ENCODE assay signal across 8 cellular contexts in the genomic region with DNA sequence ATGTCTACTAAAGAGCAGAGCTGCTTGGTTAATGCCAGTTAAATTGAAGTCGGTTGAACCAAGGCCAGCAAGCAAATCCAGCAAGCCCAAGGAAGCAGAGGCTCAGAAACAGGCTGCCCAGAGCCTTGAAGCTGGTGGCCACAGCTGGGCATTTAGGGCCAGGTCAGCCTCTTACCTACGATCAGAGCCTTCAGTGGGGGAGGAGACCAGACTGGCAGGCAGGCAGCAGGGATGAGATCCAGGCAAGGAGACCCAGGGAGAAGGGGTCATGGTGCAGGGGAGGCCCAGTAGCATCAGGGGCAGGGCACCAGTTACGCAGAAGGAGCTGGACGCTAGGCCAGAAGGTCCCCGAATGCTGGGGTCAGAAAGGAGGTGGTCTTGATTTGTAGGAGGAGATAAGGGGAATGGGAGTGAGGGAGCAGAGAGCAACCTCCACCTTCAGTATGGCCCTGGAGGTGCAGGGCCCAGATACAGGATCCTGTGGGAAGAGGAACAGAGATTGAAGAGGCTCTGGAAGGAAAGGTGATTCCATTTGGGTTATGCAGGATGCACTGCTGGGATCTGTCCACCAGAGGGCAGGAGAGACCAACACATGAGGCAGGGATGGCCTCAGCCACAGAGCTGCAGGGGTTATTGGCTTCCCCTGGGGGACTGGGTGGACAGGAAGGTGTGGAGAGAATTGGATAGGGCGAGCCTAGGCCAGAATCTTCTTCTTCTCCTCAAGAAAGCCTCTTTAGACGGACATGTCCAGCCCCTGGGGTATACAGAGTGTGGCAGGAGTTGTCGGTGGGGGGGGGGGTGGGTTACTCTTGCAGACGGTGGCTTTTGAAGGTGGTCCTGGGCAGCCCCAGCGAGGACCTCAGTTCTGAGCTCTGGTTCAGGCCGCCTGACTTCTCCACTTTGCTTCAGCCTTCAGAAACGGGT.
DNase-seq lines count a peak whose midpoint lies in the region; ATAC-seq and TF ChIP-seq lines count a peak whose summit lies in the region.

No MANE protein-coding gene starts in this region.

- no peak overlapping the region for H3K4me3 ChIP-seq in brain microvascular endothelial cell (ENCODE audit: low read depth, low read length)

- no peak overlapping the region for H3K4me3 Mint-ChIP-seq in immature natural killer cell

- DNase-seq in C1 segment of cervical spinal cord (lab: John Stamatoyannopoulos, UW) (peak in 11 of 14 donors; percentile 3 to 51 (median 13)), NCI-H146 (lab: John Stamatoyannopoulos, UW) (peak; percentile 53), UCSD-AML1 (lab: John Stamatoyannopoulos, UW; ENCODE audit: unreplicated experiment) (peak; percentile 23), brain microvascular endothelial cell (peak; percentile 51), immature natural killer cell (peak; percentile 21 to 39 (median 29))
- DNase-seq in stimulated activated CD4-positive, alpha-beta T cell treated with anti-CD3 and anti-CD28 coated beads, Interleukin-1b, Interleukin-23, amount 100 ng/mL, for 24 hours (ENCODE audit: low read depth in 4 of 4, low spot score in 1 of 4), result peak; percentile 32 to 40 (median 36)

- H3K36me3 Mint-ChIP-seq in immature natural killer cell, result no peaks in the 10 kb centered on the region

- TF ChIP-seq CTCF in brain microvascular endothelial cell (IDR thresholded peaks at IDR 0.05; ENCODE audit: low read depth, low read length, missing control alignments), result peak; percentile 97

- no peaks in the 10 kb centered on the region for H3K4me1 Mint-ChIP-seq in immature natural killer cell

- H3K27ac ChIP-seq in brain microvascular endothelial cell, result no peak overlapping the region

- H3K27me3 Mint-ChIP-seq in immature natural killer cell (ENCODE audit: low read depth in 3 of 3), result peaks cover 4 to 20% (median 10%) of the 10 kb centered on the region in 3 donors

- H3K9me3 Mint-ChIP-seq in immature natural killer cell, result no peaks in the 10 kb centered on the region

- H3K36me3 ChIP-seq in brain microvascular endothelial cell (replicated peaks), result no peaks in the 10 kb centered on the region

- in situ Hi-C loops in brain microvascular endothelial cell (cut with HindIII; ENCODE audit: low pct_ligation_motif_present, low sequenced_read_pairs), result no loop called here

- ATAC-seq in GM19351 (IDR thresholded peaks at IDR 0.05; ENCODE audit: unreplicated experiment) (peak; percentile 76), GM21367 (IDR thresholded peaks at IDR 0.05; ENCODE audit: unreplicated experiment) (no peak)

- no peaks in the 10 kb centered on the region for H3K27me3 ChIP-seq in brain microvascular endothelial cell (replicated peaks)

- H3K27ac Mint-ChIP-seq in immature natural killer cell, result no peak overlapping the region
